Comparison of ENCODE assay signal across 20 cellular contexts in genomic region chr20:24002896-24003295, GRCh38. TPM values are rescaled to one million over a fixed set of nuclear protein-coding genes. Genes with fewer than 3 reads are reported as not detected.
DNase-seq lines count a peak whose midpoint lies in the region; ATAC-seq, FAIRE-seq and TF ChIP-seq lines count a peak whose summit lies in the region.
"Had no signal": no experiment of that assay in that cellular context is flagged by ENCODE, and none has a peak within 500 bp of the region (broad histone marks: within the 10 kb centered on the region; RNA-seq: fewer than 3 reads in every experiment).

No MANE protein-coding gene starts in this region.

- 0 out of 2 replicates have a peak overlapping the region, but pooled peaks have one; percentile 16 for H2BK5ac ChIP-seq in H1 (ENCODE audit: low read depth, low read length)

- peak overlapping the region; percentile 49 for H3K27ac Mint-ChIP-seq in activated naive CD4-positive, alpha-beta T cell treated with anti-CD3 and anti-CD28 coated beads, Interleukin-2, amount 50 U/mL, for 24 hours
- no peak overlapping the region for H3K27ac Mint-ChIP-seq in activated naive CD4-positive, alpha-beta T cell treated with anti-CD3 and anti-CD28 coated beads, Interleukin-2, amount 10 ng/mL, durations not matched to agents 7 days and 5 days

- peak overlapping the region; percentile 43; the same call in 1 of the 2 replicates for H4K8ac ChIP-seq in H1 (ENCODE audit: extremely low read depth, insufficient read depth, low read length)

- no peak overlapping the region for H3K14ac ChIP-seq in H1 (ENCODE audit: insufficient read length)

- intact Hi-C loops in spleen (cut with DNase I; ENCODE audit: low total_unique reads), result no loop called here

- 85% methylated on average over 13 of the region's 13 CpGs; no CpG with 5 or more reads in 1 of the 2 experiments for WGBS in H1 (ENCODE audit: extremely low coverage in 1 of 2, insufficient coverage in 1 of 2, insufficient read length in 1 of 2, insufficient replicate concordance in 2 of 2, low coverage in 1 of 2, low lambda C conversion rate in 2 of 2, missing lambda C conversion rate in 1 of 2), 2 experiments
- 91 to 97% (median 96%) methylated on average over 13 of the region's 13 CpGs for WGBS in spleen, 5 donors

- no peak overlapping the region for H2BK20ac ChIP-seq in H1 (ENCODE audit: low read length)

- H3K79me1 ChIP-seq in H1 (ENCODE audit: low read depth, low read length), result no peaks in the 10 kb centered on the region

- CTCF ChIA-PET in activated naive CD4-positive, alpha-beta T cell treated with anti-CD3 and anti-CD28 coated beads, Interleukin-2, amount 10 ng/mL, durations not matched to agents 7 days and 5 days (lab: Charles Lee), result no interaction called here
- CTCF ChIA-PET in HEK293 (lab: Yijun Ruan, JAX) (interaction anchor here (1.0 kb wide), 1 partner anchor 915 kb away, joined by 3 read pairs; no protein-coding TSS in a partner anchor), H1 (lab: Charles Lee; ENCODE audit: partially characterized antibody) (interaction anchor here (0.7 to 1.8 kb wide), 5 partner anchors 33 to 147 kb away, joined by 3 to 7 read pairs (median 3); no protein-coding TSS in a partner anchor)

- no peaks in the 10 kb centered on the region for H3K27me3 Mint-ChIP-seq in activated naive CD4-positive, alpha-beta T cell treated with anti-CD3 and anti-CD28 coated beads, Interleukin-2, amount 50 U/mL, for 24 hours
- peaks cover 42% of the 10 kb centered on the region for H3K27me3 Mint-ChIP-seq in activated naive CD4-positive, alpha-beta T cell treated with anti-CD3 and anti-CD28 coated beads, Interleukin-2, amount 10 ng/mL, durations not matched to agents 7 days and 5 days

- H3K4me3 ChIP-seq in HEK293 (ENCODE audit: low read depth, low read length), result no peak overlapping the region
- H3K4me3 ChIP-seq in H1 (ENCODE audit: extremely low read depth in 1 of 4, insufficient read depth in 2 of 4, low read depth in 3 of 4, low read length in 4 of 4), result no peak overlapping the region
- H3K4me3 ChIP-seq in spleen, result no peak overlapping the region
- H3K4me3 ChIP-seq: BLaER1, GM23248 had no signal

- ATAC-seq in GM18861 (IDR thresholded peaks at IDR 0.05; ENCODE audit: unreplicated experiment), result no peak

- peak overlapping the region; percentile 10 for H3K56ac ChIP-seq in H1 (replicated peaks; ENCODE audit: insufficient read length, low read depth, low read length)

- H2BK15ac ChIP-seq in H1 (ENCODE audit: low read length), result peak overlapping the region; percentile 20; the same call in 1 of the 2 replicates

- no peaks in the 10 kb centered on the region for H3K9me3 Mint-ChIP-seq in activated naive CD4-positive, alpha-beta T cell treated with anti-CD3 and anti-CD28 coated beads, Interleukin-2, amount 50 U/mL, for 24 hours
- no peaks in the 10 kb centered on the region for H3K9me3 Mint-ChIP-seq in activated naive CD4-positive, alpha-beta T cell treated with anti-CD3 and anti-CD28 coated beads, Interleukin-2, amount 10 ng/mL, durations not matched to agents 7 days and 5 days
- H3K9me3 Mint-ChIP-seq: CD8-positive, alpha-beta memory T cell had no signal

- peak overlapping the region; percentile 80 for H2BK120ac ChIP-seq in H1 (replicated peaks; ENCODE audit: low read depth, low read length)

- H3K27me3 ChIP-seq in H1 (replicated peaks in 1 of 4; ENCODE audit: control insufficient read depth in 3 of 4, extremely low read depth in 1 of 4, insufficient read depth in 3 of 4, low read length in 3 of 4) (no peaks in the 10 kb centered on the region), spleen (replicated peaks in 1 of 7) (peaks cover 0 to 23% (median 0%) of the 10 kb centered on the region in 7 donors)
- H3K27me3 ChIP-seq: BLaER1 had no signal

- no peak overlapping the region for H3K4ac ChIP-seq in H1 (replicated peaks; ENCODE audit: insufficient read length, low read depth, low read length)

- H3K36me3 ChIP-seq in HEK293 (ENCODE audit: control insufficient read depth in 2 of 2, insufficient read depth in 1 of 2, low read length in 2 of 2), result no peaks in the 10 kb centered on the region
- H3K36me3 ChIP-seq in H1 (ENCODE audit: control insufficient read depth in 2 of 4, insufficient read depth in 4 of 4, low read length in 3 of 4), result no peaks in the 10 kb centered on the region
- no peaks in the 10 kb centered on the region for H3K36me3 ChIP-seq in spleen
- H3K36me3 ChIP-seq: BLaER1 had no signal

- no peak overlapping the region for H2AFZ ChIP-seq in H1 (ENCODE audit: low read length)
- H2AFZ ChIP-seq: GM23248 had no signal

- peaks cover 3% of the 10 kb centered on the region; the same call in 1 of the 2 replicates for H3K23me2 ChIP-seq in H1 (ENCODE audit: low read depth, low read length)

- no peaks in the 10 kb centered on the region for H3K4me1 ChIP-seq in HEK293 (ENCODE audit: control insufficient read depth, insufficient read depth, low read length)
- H3K4me1 ChIP-seq in H1 (replicated peaks in 1 of 4; ENCODE audit: control insufficient read depth in 3 of 4, insufficient read depth in 4 of 4, low read length in 3 of 4), result peaks cover 0 to 3% (median 1%) of the 10 kb centered on the region in 4 experiments; a peak in 1 of 7 replicates
- no peaks in the 10 kb centered on the region for H3K4me1 ChIP-seq in spleen
- H3K4me1 ChIP-seq: Caco-2 had no signal

- no peak for TF ChIP-seq RAD21 in H1 (IDR thresholded peaks at IDR 0.05 in 1 of 2, conservative IDR thresholded peaks at IDR 0.05 in 1 of 2; ENCODE audit: low read depth in 2 of 2, low read length in 2 of 2)

- H3K27ac ChIP-seq in HEK293 (ENCODE audit: extremely low read depth, low read depth, low read length) (no peak overlapping the region), H1 (ENCODE audit: low read depth, low read length) (no peak overlapping the region), spleen (no peak overlapping the region)
- H3K27ac ChIP-seq: 22Rv1, BLaER1, GM23248, HL-60 had no signal

- H3K36me3 Mint-ChIP-seq in activated naive CD4-positive, alpha-beta T cell treated with anti-CD3 and anti-CD28 coated beads, Interleukin-2, amount 50 U/mL, for 24 hours, result no peaks in the 10 kb centered on the region
- no peaks in the 10 kb centered on the region for H3K36me3 Mint-ChIP-seq in activated naive CD4-positive, alpha-beta T cell treated with anti-CD3 and anti-CD28 coated beads, Interleukin-2, amount 10 ng/mL, durations not matched to agents 7 days and 5 days
- H3K36me3 Mint-ChIP-seq: CD8-positive, alpha-beta memory T cell had no signal

- no peak overlapping the region for H3K18ac ChIP-seq in H1 (ENCODE audit: extremely low read depth, low read length)

- H3K79me2 ChIP-seq in H1 (ENCODE audit: control insufficient read depth in 1 of 2, insufficient read depth in 2 of 2, low read length in 2 of 2), result no peaks in the 10 kb centered on the region

- H4K5ac ChIP-seq in H1 (ENCODE audit: insufficient read length, low read depth, low read length), result no peak overlapping the region

- no peak for TF ChIP-seq POLR2A in H1 (IDR thresholded peaks at IDR 0.05; ENCODE audit: control extremely low read depth in 1 of 2, low read depth in 2 of 2, low read length in 2 of 2)
- no peak for TF ChIP-seq POLR2A in spleen (IDR thresholded peaks at IDR 0.05)

- FAIRE-seq in H1 (lab: Jason Lieb, UNC), result no peak

- no peak for TF ChIP-seq EP300 in H1 (IDR thresholded peaks at IDR 0.05; ENCODE audit: borderline replicate concordance in 1 of 2, low read depth in 2 of 2, low read length in 2 of 2)

- no peak overlapping the region; a peak in 1 of 4 replicates for H3K4me2 ChIP-seq in H1 (ENCODE audit: insufficient read depth in 1 of 2, low read depth in 2 of 2, low read length in 2 of 2)

- DNase-seq in activated naive CD4-positive, alpha-beta T cell treated with anti-CD3 and anti-CD28 coated beads, Interleukin-2, amount 10 ng/mL, durations not matched to agents 7 days and 5 days, result no peak
- DNase-seq in H1 (ENCODE audit: low read depth in 1 of 2, low spot score in 2 of 2) (no peak), spleen (peak; percentile 38), mucosa of gallbladder (ENCODE audit: low spot score) (no peak)
- DNase-seq in stimulated activated CD4-positive, alpha-beta T cell treated with anti-CD3 and anti-CD28 coated beads, Interleukin-1b, Interleukin-23, amount 100 ng/mL, for 48 hours, result no peak
- DNase-seq: AML-193; Caco-2; CD8-positive, alpha-beta memory T cell; DND-41; GDM1; GM23248; H7; IMR-90; KBM-7 had no signal

- peak overlapping the region; percentile 7; the same call in 1 of the 2 replicates for H2BK12ac ChIP-seq in H1 (ENCODE audit: low read depth, low read length)

- peak overlapping the region; percentile 84 for H4K91ac ChIP-seq in H1 (replicated peaks; ENCODE audit: insufficient read length, low read length)

- POLR2A ChIA-PET in HEK293 (lab: Yijun Ruan, JAX) (no interaction called here), H1 (lab: Charles Lee; ENCODE audit: partially characterized antibody) (no interaction called here)

- no peak for TF ChIP-seq CTCF in HEK293 (tag by site-specific recombination; IDR thresholded peaks at IDR 0.05)
- TF ChIP-seq CTCF in H1 (IDR thresholded peaks at IDR 0.05; ENCODE audit: control extremely low read depth in 1 of 3, insufficient read depth in 1 of 3, low read depth in 1 of 3, low read length in 3 of 3), result no peak
- TF ChIP-seq CTCF in spleen (IDR thresholded peaks at IDR 0.05 in 8 of 11, conservative IDR thresholded peaks at IDR 0.05 in 3 of 11), result no peak

- H3K23ac ChIP-seq in H1 (ENCODE audit: insufficient read length), result no peak overlapping the region

- H3K9ac ChIP-seq in H1 (replicated peaks in 1 of 4; ENCODE audit: extremely low read depth in 1 of 4, low read depth in 3 of 4, low read length in 3 of 4), result peak overlapping the region in 2 of 4 experiments; percentile 26 to 55; a peak in 1 of 7 replicates
- H3K9ac ChIP-seq: BLaER1, GM23248 had no signal

- H2AK5ac ChIP-seq in H1 (ENCODE audit: low read depth, low read length), result no peak overlapping the region

- H3K4me3 Mint-ChIP-seq in activated naive CD4-positive, alpha-beta T cell treated with anti-CD3 and anti-CD28 coated beads, Interleukin-2, amount 50 U/mL, for 24 hours, result no peak overlapping the region
- no peak overlapping the region for H3K4me3 Mint-ChIP-seq in activated naive CD4-positive, alpha-beta T cell treated with anti-CD3 and anti-CD28 coated beads, Interleukin-2, amount 10 ng/mL, durations not matched to agents 7 days and 5 days
- H3K4me3 Mint-ChIP-seq: CD8-positive, alpha-beta memory T cell had no signal

- H3K9me3 ChIP-seq in HEK293 (ENCODE audit: control insufficient read depth, insufficient read depth, low read depth, low read length) (no peaks in the 10 kb centered on the region), H1 (ENCODE audit: insufficient read depth in 2 of 2, low read depth in 1 of 2, low read length in 1 of 2) (no peaks in the 10 kb centered on the region), spleen (no peaks in the 10 kb centered on the region)
- H3K9me3 ChIP-seq: BLaER1, Caco-2 had no signal

- peaks cover 0 to 4% of the 10 kb centered on the region in 2 experiments for H4K20me1 ChIP-seq in H1 (replicated peaks in 1 of 2; ENCODE audit: control insufficient read depth in 1 of 2, insufficient read depth in 2 of 2, low read length in 2 of 2)
- H4K20me1 ChIP-seq: BLaER1 had no signal

- no peaks in the 10 kb centered on the region for H3K4me1 Mint-ChIP-seq in activated naive CD4-positive, alpha-beta T cell treated with anti-CD3 and anti-CD28 coated beads, Interleukin-2, amount 50 U/mL, for 24 hours
- no peaks in the 10 kb centered on the region for H3K4me1 Mint-ChIP-seq in activated naive CD4-positive, alpha-beta T cell treated with anti-CD3 and anti-CD28 coated beads, Interleukin-2, amount 10 ng/mL, durations not matched to agents 7 days and 5 days
- H3K4me1 Mint-ChIP-seq: CD8-positive, alpha-beta memory T cell had no signal

RNA-seq across cellular contexts. Expression of gene GGTLC1, which starts 14.3 kb away (rescaled TPM):
- total RNA-seq in H1 (2021; fragmentation: NEBNext Ultra II Directional; extraction: Animal tissue kit (Norgen Biotek cat#: 25700)), result not detected in 2 replicates
- polyA plus RNA-seq in H1 (2011; rRNA removed), result not detected in 2 replicates
- not detected for polyA plus RNA-seq in H1 (2011; cell fraction: cytosol; rRNA removed)
- not detected for polyA plus RNA-seq in H1 (2011; cell fraction: nucleus; rRNA removed)
- polyA plus RNA-seq in H1 (2012, experiment 1 of 2), result not detected in 4 replicates
- not detected for polyA plus RNA-seq in H1 (2012, experiment 2 of 2)
- polyA plus RNA-seq in H1 (2013, experiment 1 of 2), result not detected
- not detected for polyA plus RNA-seq in H1 (2013, experiment 2 of 2)
- polyA minus RNA-seq in H1 (2011; rRNA and poly(A)+ RNA removed), result not detected in 2 replicates
- polyA minus RNA-seq in H1 (2011; cell fraction: cytosol; rRNA and poly(A)+ RNA removed), result not detected
- polyA minus RNA-seq in H1 (2011; cell fraction: nucleus; rRNA and poly(A)+ RNA removed), result not detected
- not detected for total RNA-seq in spleen
- not detected for polyA plus RNA-seq in spleen
- 0.40 TPM for total RNA-seq in mucosa of gallbladder
- total RNA-seq: CD8-positive, alpha-beta memory T cell; GM23248; H7; IMR-90 had no signal
- polyA plus RNA-seq: CD8-positive, alpha-beta memory T cell; GM23248; IMR-90 had no signal
